In the genomic region with DNA sequence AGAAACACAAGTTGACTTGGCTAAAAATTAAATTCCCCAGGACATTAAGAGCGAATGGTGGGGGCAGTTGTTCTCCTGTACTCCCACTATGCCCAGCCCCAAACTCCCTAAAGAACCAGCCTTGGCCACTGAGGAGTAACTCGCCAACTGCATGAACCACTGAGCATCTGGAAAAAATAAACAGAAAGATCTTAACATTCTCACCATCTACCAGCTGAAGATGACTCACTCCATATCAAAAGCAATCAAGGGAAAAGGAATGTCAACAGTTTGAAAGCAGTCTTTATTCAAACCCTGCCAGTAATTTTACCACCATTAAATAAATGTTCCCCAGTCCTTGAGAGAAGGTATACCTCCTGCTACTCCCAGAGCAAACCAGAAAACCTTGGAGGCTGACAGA, we compare ENCODE assay signal across 11 cellular contexts. TPM values are rescaled to one million over a fixed set of nuclear protein-coding genes. Genes with fewer than 3 reads are reported as not detected.
DNase-seq lines count a peak whose midpoint lies in the region; ATAC-seq and TF ChIP-seq lines count a peak whose summit lies in the region.
"Had no signal": no experiment of that assay in that cellular context is flagged by ENCODE, and none has a peak within 500 bp of the region (broad histone marks: within the 10 kb centered on the region; RNA-seq: fewer than 3 reads in every experiment).

No MANE protein-coding gene starts in this region.

- no peak overlapping the region for H3K27ac ChIP-seq in lung (ENCODE audit: low read depth in 1 of 2, low read length in 1 of 2)
- no peak overlapping the region for H3K27ac ChIP-seq in CD8-positive, alpha-beta T cell (ENCODE audit: low read depth, low read length)

- H3K4me3 ChIP-seq in AG10803 (ENCODE audit: low read length), result no peak overlapping the region
- no peak overlapping the region for H3K4me3 ChIP-seq in lung
- no peak overlapping the region for H3K4me3 ChIP-seq in CD8-positive, alpha-beta T cell (ENCODE audit: low read depth, low read length)

- 45 to 71% methylated on average over 2 of the region's 2 CpGs for WGBS in lung, 2 donors

- no peaks in the 10 kb centered on the region for H3K4me1 Mint-ChIP-seq in CD8-positive, alpha-beta T cell (ENCODE audit: low read depth)
- peaks cover 8% of the 10 kb centered on the region for H3K4me1 Mint-ChIP-seq in progenitor cell of endocrine pancreas (ENCODE audit: low read depth)
- H3K4me1 Mint-ChIP-seq: activated T-helper 17 cell treated with anti-CD3 and anti-CD28 coated beads, Interleukin-2, amount 50 U/mL, for 72 hours; naive B cell had no signal

- H3K36me3 ChIP-seq in lung (ENCODE audit: control insufficient read depth in 2 of 2, insufficient read depth in 2 of 2, low read length in 2 of 2), result no peaks in the 10 kb centered on the region
- no peaks in the 10 kb centered on the region for H3K36me3 ChIP-seq in CD8-positive, alpha-beta T cell (ENCODE audit: insufficient read depth, low read length)

- CTCF ChIA-PET in CD8-positive, alpha-beta T cell (lab: Charles Lee), result no interaction called here

- no peaks in the 10 kb centered on the region for H3K9me3 Mint-ChIP-seq in CD8-positive, alpha-beta T cell
- peaks cover 4% of the 10 kb centered on the region for H3K9me3 Mint-ChIP-seq in progenitor cell of endocrine pancreas (ENCODE audit: low read depth)
- H3K9me3 Mint-ChIP-seq: activated T-helper 17 cell treated with anti-CD3 and anti-CD28 coated beads, Interleukin-2, amount 50 U/mL, for 72 hours had no signal

- POLR2A ChIA-PET in CD8-positive, alpha-beta T cell (lab: Charles Lee), result no interaction called here

- H3K27ac Mint-ChIP-seq in CD8-positive, alpha-beta T cell, result no peak overlapping the region
- no peak overlapping the region for H3K27ac Mint-ChIP-seq in progenitor cell of endocrine pancreas
- H3K27ac Mint-ChIP-seq: activated T-helper 17 cell treated with anti-CD3 and anti-CD28 coated beads, Interleukin-2, amount 50 U/mL, for 72 hours; naive B cell had no signal

- peaks cover 3% of the 10 kb centered on the region for H3K27me3 Mint-ChIP-seq in CD8-positive, alpha-beta T cell (ENCODE audit: low read depth)
- no peaks in the 10 kb centered on the region for H3K27me3 Mint-ChIP-seq in progenitor cell of endocrine pancreas
- H3K27me3 Mint-ChIP-seq: activated T-helper 17 cell treated with anti-CD3 and anti-CD28 coated beads, Interleukin-2, amount 50 U/mL, for 72 hours had no signal

- ATAC-seq in lung (ENCODE audit: insufficient read depth, low FRiP score) (peak; percentile 29), HG02571 (IDR thresholded peaks at IDR 0.05; ENCODE audit: unreplicated experiment) (no peak), HG03039 (IDR thresholded peaks at IDR 0.05; ENCODE audit: unreplicated experiment) (no peak)
- no peak for ATAC-seq in CD8-positive, alpha-beta T cell
- ATAC-seq: activated T-helper 17 cell treated with anti-CD3 and anti-CD28 coated beads, Interleukin-2, amount 50 U/mL, for 72 hours had no signal

- H3K9me3 ChIP-seq in lung (ENCODE audit: control insufficient read depth in 2 of 2, insufficient read depth in 1 of 2, low read length in 1 of 2), result no peaks in the 10 kb centered on the region
- H3K9me3 ChIP-seq in CD8-positive, alpha-beta T cell (ENCODE audit: low read length), result no peaks in the 10 kb centered on the region

- intact Hi-C loops in CD8-positive, alpha-beta T cell (cut with DNase I, micrococcal nuclease), result no loop called here

- no peak overlapping the region for H3K4me3 Mint-ChIP-seq in CD8-positive, alpha-beta T cell
- H3K4me3 Mint-ChIP-seq in progenitor cell of endocrine pancreas (ENCODE audit: low read depth), result no peak overlapping the region
- H3K4me3 Mint-ChIP-seq: activated T-helper 17 cell treated with anti-CD3 and anti-CD28 coated beads, Interleukin-2, amount 50 U/mL, for 72 hours; naive B cell had no signal

- no peaks in the 10 kb centered on the region for H3K27me3 ChIP-seq in lung (ENCODE audit: control insufficient read depth, insufficient read depth)
- H3K27me3 ChIP-seq in CD8-positive, alpha-beta T cell (ENCODE audit: insufficient read depth, low read length), result no peaks in the 10 kb centered on the region

- TF ChIP-seq CTCF in AG10803 (conservative IDR thresholded peaks at IDR 0.05; ENCODE audit: low read length), result no peak
- no peak for TF ChIP-seq CTCF in lung (IDR thresholded peaks at IDR 0.05; ENCODE audit: control extremely low read depth, extremely low read depth)
- no peak for TF ChIP-seq CTCF in CD8-positive, alpha-beta T cell (IDR thresholded peaks at IDR 0.05)
- TF ChIP-seq CTCF in progenitor cell of endocrine pancreas (IDR thresholded peaks at IDR 0.05; ENCODE audit: unreplicated experiment), result no peak

- H3K4me1 ChIP-seq in lung (ENCODE audit: control insufficient read depth in 2 of 2, insufficient read depth in 2 of 2, low read length in 2 of 2), result peaks cover 4 to 5% of the 10 kb centered on the region in 2 donors
- no peaks in the 10 kb centered on the region for H3K4me1 ChIP-seq in CD8-positive, alpha-beta T cell (ENCODE audit: insufficient read depth, low read length)

- no peaks in the 10 kb centered on the region for H3K36me3 Mint-ChIP-seq in CD8-positive, alpha-beta T cell
- H3K36me3 Mint-ChIP-seq in progenitor cell of endocrine pancreas (ENCODE audit: insufficient read depth), result no peaks in the 10 kb centered on the region
- H3K36me3 Mint-ChIP-seq: naive B cell had no signal

- DNase-seq in AG10803 (ENCODE audit: low read depth) (peak; percentile 46), M059J (ENCODE audit: low read depth) (peak; percentile 91), brain pericyte (ENCODE audit: low read depth, low spot score) (peak; percentile 65), lung (ENCODE audit: low spot score) (no peak), progenitor cell of endocrine pancreas (ENCODE audit: low spot score, unreplicated experiment) (no peak)
- no peak for DNase-seq in CD8-positive, alpha-beta T cell
- DNase-seq: naive B cell, T-helper 9 cell had no signal

RNA-seq across cellular contexts. Expression of gene CTTNBP2, which starts 45.4 kb away (rescaled TPM):
- 0.39 and 0.59 TPM in 2 replicates for total RNA-seq in M059J (2014; rRNA removed; shearing (Covaris generic))
- total RNA-seq in lung, result 10 to 100 TPM in 1 of 2 donors, 1 to 10 TPM in 1; 3.6 to 15.4 TPM
- polyA plus RNA-seq in lung, result 1 to 10 TPM in 1 of 2 donors, under 1 TPM in 1; 0.63 to 1.2 TPM
- not detected for total RNA-seq in CD8-positive, alpha-beta T cell
- total RNA-seq in progenitor cell of endocrine pancreas, result 9.5 and 14.0 TPM in 2 replicates

Comparison
In these comparisons a context has a peak if more than half of its experiments do, and no peak if none do; other contexts are left out.
1. DNase-seq: peak in AG10803 (single experiment), M059J (single experiment) and brain pericyte (single experiment); none in lung (single experiment), CD8-positive, alpha-beta T cell (0 of 7) and progenitor cell of endocrine pancreas (single experiment).